8 cellular contexts compared by ENCODE assay signal in genomic region chr2:209960676-209961630, GRCh38. TPM values are rescaled to one million over a fixed set of nuclear protein-coding genes. Genes with fewer than 3 reads are reported as not detected.
DNase-seq lines count a peak whose midpoint lies in the region; ATAC-seq and TF ChIP-seq lines count a peak whose summit lies in the region.

No MANE protein-coding gene starts in this region.

- peak; percentile 49 for DNase-seq in activated CD8-positive, alpha-beta memory T cell treated with anti-CD3 and anti-CD28 coated beads, Interleukin-2, amount 10 ng/mL, durations not matched to agents 7 days and 5 days
- no peak for DNase-seq in activated CD8-positive, alpha-beta memory T cell treated with anti-CD3 and anti-CD28 coated beads for 24 hours
- DNase-seq in HAP-1 (ENCODE audit: low spot score in 2 of 2) (peak; percentile 76 to 84), KG1 (lab: John Stamatoyannopoulos, UW) (peak; percentile 14), RPMI8226 (peak; percentile 72), brain microvascular endothelial cell (peak; percentile 56), iPS-NIHi7 (ENCODE audit: extremely low spot score) (peak; percentile 80)
- peak; percentile 2 to 26 (median 14) for DNase-seq in stimulated activated CD4-positive, alpha-beta T cell treated with anti-CD3 and anti-CD28 coated beads, Interleukin-1b, Interleukin-23, amount 100 ng/mL, for 24 hours (ENCODE audit: low read depth in 4 of 4, low spot score in 1 of 4)

- TF ChIP-seq CTCF in brain microvascular endothelial cell (IDR thresholded peaks at IDR 0.05; ENCODE audit: low read depth, low read length, missing control alignments) = peak; percentile 82

- H3K9me3 ChIP-seq in HAP-1 = no peaks in the 10 kb centered on the region

- H3K36me3 Mint-ChIP-seq in activated CD8-positive, alpha-beta memory T cell treated with anti-CD3 and anti-CD28 coated beads, Interleukin-2, amount 10 ng/mL, durations not matched to agents 7 days and 5 days = no peaks in the 10 kb centered on the region

- H3K27me3 ChIP-seq in HAP-1 (ENCODE audit: low read depth) = 0 out of 2 replicates have a peak, but pooled peaks cover 5% of the 10 kb centered on the region
- H3K27me3 ChIP-seq in brain microvascular endothelial cell (replicated peaks) = no peaks in the 10 kb centered on the region

- no peak overlapping the region for H3K4me3 Mint-ChIP-seq in activated CD8-positive, alpha-beta memory T cell treated with anti-CD3 and anti-CD28 coated beads, Interleukin-2, amount 10 ng/mL, durations not matched to agents 7 days and 5 days

- H3K4me3 ChIP-seq in HAP-1 (no peak overlapping the region), brain microvascular endothelial cell (ENCODE audit: low read depth, low read length) (no peak overlapping the region)

- CTCF ChIA-PET in activated CD8-positive, alpha-beta memory T cell treated with anti-CD3 and anti-CD28 coated beads, Interleukin-2, amount 10 ng/mL, durations not matched to agents 7 days and 5 days (lab: Charles Lee) = interaction anchor here (0.6 to 2.0 kb wide), 8 partner anchors 10 to 626 kb away, joined by 3 to 10 read pairs (median 3); no protein-coding TSS in a partner anchor

- no peak overlapping the region for H3K27ac ChIP-seq in brain microvascular endothelial cell

- peak; percentile 51 for ATAC-seq in activated CD8-positive, alpha-beta memory T cell treated with anti-CD3 and anti-CD28 coated beads, Interleukin-2, amount 10 ng/mL, durations not matched to agents 7 days and 5 days

- H3K4me1 ChIP-seq in HAP-1 = peaks cover 14% of the 10 kb centered on the region

- H3K36me3 ChIP-seq in HAP-1 (replicated peaks) (no peaks in the 10 kb centered on the region), brain microvascular endothelial cell (replicated peaks) (no peaks in the 10 kb centered on the region)

- in situ Hi-C loops in HAP-1 (cut with MboI; ENCODE audit: low sequenced_read_pairs) = no loop called here
- in situ Hi-C loops in brain microvascular endothelial cell (cut with HindIII; ENCODE audit: low pct_ligation_motif_present, low sequenced_read_pairs) = no loop called here

- H3K4me1 Mint-ChIP-seq in activated CD8-positive, alpha-beta memory T cell treated with anti-CD3 and anti-CD28 coated beads, Interleukin-2, amount 10 ng/mL, durations not matched to agents 7 days and 5 days = no peaks in the 10 kb centered on the region

- H3K27ac Mint-ChIP-seq in activated CD8-positive, alpha-beta memory T cell treated with anti-CD3 and anti-CD28 coated beads, Interleukin-2, amount 10 ng/mL, durations not matched to agents 7 days and 5 days = no peak overlapping the region

- no peaks in the 10 kb centered on the region for H3K9me3 Mint-ChIP-seq in activated CD8-positive, alpha-beta memory T cell treated with anti-CD3 and anti-CD28 coated beads, Interleukin-2, amount 10 ng/mL, durations not matched to agents 7 days and 5 days (ENCODE audit: low read depth)

- H3K27me3 Mint-ChIP-seq in activated CD8-positive, alpha-beta memory T cell treated with anti-CD3 and anti-CD28 coated beads, Interleukin-2, amount 10 ng/mL, durations not matched to agents 7 days and 5 days = peaks cover 10% of the 10 kb centered on the region

RNA-seq across cellular contexts. Expression of gene RPE, which starts 41.5 kb away (rescaled TPM):
- 10 to 100 TPM; 54.3 to 60.7 TPM for total RNA-seq in activated CD8-positive, alpha-beta memory T cell treated with anti-CD3 and anti-CD28 coated beads, Interleukin-2, amount 10 ng/mL, durations not matched to agents 7 days and 5 days
